Comparison of ENCODE assay signal across 8 cellular contexts in the genomic region with DNA sequence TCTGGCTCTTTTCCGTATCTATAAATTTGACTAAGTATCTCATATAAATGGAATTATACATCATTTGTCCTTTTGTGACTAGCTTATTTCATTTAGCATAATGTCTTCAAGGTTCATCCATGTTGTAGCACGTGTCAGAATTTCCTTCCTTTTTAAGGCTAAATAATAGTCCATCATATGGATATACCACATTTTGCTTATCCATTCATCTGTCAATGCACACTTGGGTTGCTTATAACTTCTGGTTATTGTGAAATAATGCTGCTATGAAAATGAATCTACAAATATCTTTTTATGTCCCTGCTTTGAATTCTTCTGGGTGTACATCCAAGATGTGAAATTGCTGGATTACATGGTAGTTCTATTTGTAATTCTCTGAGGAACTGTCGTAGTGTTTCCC.
"Had no signal": no experiment of that assay in that cellular context is flagged by ENCODE, and none has a peak within 500 bp of the region (broad histone marks: within the 10 kb centered on the region; RNA-seq: fewer than 3 reads in every experiment).

No MANE protein-coding gene starts in this region.

- DNase-seq: GDM1, GF-D8 had no signal

- H3K4me3 ChIP-seq: GM12878 had no signal

- FAIRE-seq: G401.6, GM12878, GM12891, GM12892, GM18507, GM19239 had no signal

- ATAC-seq: GM12878 had no signal
